In genomic region chr9:138206108-138206507, GRCh38 we compare ENCODE assay signal across 5 cellular contexts.
DNase-seq lines count a peak whose midpoint lies in the region; TF ChIP-seq lines count a peak whose summit lies in the region.
"Not testable (repeated sequence)": the region's sequence is repeated elsewhere in the genome, so short reads cannot be mapped to it uniquely, and the experiment has no call there.

No MANE protein-coding gene starts in this region.

- WGBS in endodermal cell (ENCODE audit: insufficient coverage in 1 of 2, insufficient read length in 1 of 2), 2 experiments: 84% methylated on average over 1 of the region's 4 CpGs; no CpG with 5 or more reads in 1 of the 2 experiments

- not testable (repeated sequence) for H3K4me1 ChIP-seq in endodermal cell (ENCODE audit: control insufficient read depth, insufficient read depth, low read length)

- intact Hi-C loops in activated CD4-positive, alpha-beta T cell treated with anti-CD3 and anti-CD28 coated beads, Interleukin-2, amount 10 ng/mL, durations not matched to agents 24 days and 14 days (cut with micrococcal nuclease): not testable (repeated sequence)

- not testable (repeated sequence) for H3K27me3 Mint-ChIP-seq in activated CD4-positive, alpha-beta T cell treated with anti-CD3 and anti-CD28 coated beads, Interleukin-2, amount 10 ng/mL, durations not matched to agents 24 days and 14 days; osteocyte (ENCODE audit: unreplicated experiment)
- H3K27me3 Mint-ChIP-seq in endodermal cell (ENCODE audit: insufficient read depth): peaks cover 15% of the 10 kb centered on the region

- not testable (repeated sequence) for H3K9ac ChIP-seq in endodermal cell (ENCODE audit: extremely low read depth, low read length, poor library complexity, severe bottlenecking)

- H3K4me3 ChIP-seq in endodermal cell (ENCODE audit: low read length): not testable (repeated sequence)

- H3K27me3 ChIP-seq in endodermal cell (ENCODE audit: control insufficient read depth, insufficient read depth, low read length, poor library complexity, severe bottlenecking): not testable (repeated sequence)

- H3K4me3 Mint-ChIP-seq in activated CD4-positive, alpha-beta T cell treated with anti-CD3 and anti-CD28 coated beads, Interleukin-2, amount 10 ng/mL, durations not matched to agents 24 days and 14 days; endodermal cell; osteocyte (ENCODE audit: unreplicated experiment): not testable (repeated sequence)

- not testable (repeated sequence) for H3K27ac Mint-ChIP-seq in activated CD4-positive, alpha-beta T cell treated with anti-CD3 and anti-CD28 coated beads, Interleukin-2, amount 10 ng/mL, durations not matched to agents 24 days and 14 days; endodermal cell; osteocyte (ENCODE audit: unreplicated experiment)

- H3K9me3 Mint-ChIP-seq in activated CD4-positive, alpha-beta T cell treated with anti-CD3 and anti-CD28 coated beads, Interleukin-2, amount 10 ng/mL, durations not matched to agents 24 days and 14 days; endodermal cell; osteocyte (ENCODE audit: unreplicated experiment): not testable (repeated sequence)

- not testable (repeated sequence) for H3K27ac ChIP-seq in endodermal cell (ENCODE audit: low read depth, low read length)

- H3K36me3 Mint-ChIP-seq in activated CD4-positive, alpha-beta T cell treated with anti-CD3 and anti-CD28 coated beads, Interleukin-2, amount 10 ng/mL, durations not matched to agents 24 days and 14 days (ENCODE audit: low read depth); endodermal cell (ENCODE audit: low read depth); osteocyte (ENCODE audit: unreplicated experiment): not testable (repeated sequence)

- H3K9me3 ChIP-seq in endodermal cell (ENCODE audit: control insufficient read depth, low read length): not testable (repeated sequence)

- TF ChIP-seq CTCF in GM13976 (IDR thresholded peaks at IDR 0.05; ENCODE audit: borderline replicate concordance, control extremely low read depth, extremely low read depth, insufficient read depth, missing control alignments); endodermal cell (conservative IDR thresholded peaks at IDR 0.05); osteocyte (IDR thresholded peaks at IDR 0.05): not testable (repeated sequence)

- not testable (repeated sequence) for H3K36me3 ChIP-seq in endodermal cell (ENCODE audit: control insufficient read depth, insufficient read depth, low read length)

- in situ Hi-C loops in GM13976 (cut with MboI; ENCODE audit: low sequenced_read_pairs, unreplicated experiment): not testable (repeated sequence)

- not testable (repeated sequence) for H3K4me1 Mint-ChIP-seq in activated CD4-positive, alpha-beta T cell treated with anti-CD3 and anti-CD28 coated beads, Interleukin-2, amount 10 ng/mL, durations not matched to agents 24 days and 14 days; osteocyte (ENCODE audit: unreplicated experiment)
- H3K4me1 Mint-ChIP-seq in endodermal cell: peaks cover 18% of the 10 kb centered on the region

- DNase-seq in GM13976 (ENCODE audit: low spot score) (peak; percentile 1), endodermal cell (peak; percentile 26), islet precursor cell (peak; percentile 22), osteocyte (ENCODE audit: extremely low spot score, unreplicated experiment) (peak; percentile 65)
- DNase-seq in activated CD4-positive, alpha-beta T cell treated with anti-CD3 and anti-CD28 coated beads, Interleukin-2, amount 10 ng/mL, durations not matched to agents 24 days and 14 days: peak; percentile 50

Comparison
In these comparisons a context has a peak if more than half of its experiments do, and no peak if none do; other contexts are left out.
1. DNase-seq: peak in every context shown above with its lines; median percentile 65 in osteocyte; 50 in activated CD4-positive, alpha-beta T cell treated with anti-CD3 and anti-CD28 coated beads, Interleukin-2, amount 10 ng/mL, durations not matched to agents 24 days and 14 days; 26 in endodermal cell; 22 in islet precursor cell; 1 in GM13976.